ENCODE assay signal across 10 cellular contexts in genomic region chr3:16496408-16497222, GRCh38. TPM values are rescaled to one million over a fixed set of nuclear protein-coding genes. Genes with fewer than 3 reads are reported as not detected.
DNase-seq lines count a peak whose midpoint lies in the region; ATAC-seq lines count a peak whose summit lies in the region.
"Had no signal": no experiment of that assay in that cellular context is flagged by ENCODE, and none has a peak within 500 bp of the region (broad histone marks: within the 10 kb centered on the region; RNA-seq: fewer than 3 reads in every experiment).

No MANE protein-coding gene starts in this region.

- H3K36me3 ChIP-seq in CD8-positive, alpha-beta memory T cell (ENCODE audit: insufficient read depth, low read length), result peaks cover 16% of the 10 kb centered on the region
- no peaks in the 10 kb centered on the region for H3K36me3 ChIP-seq in SJCRH30
- H3K36me3 ChIP-seq: sigmoid colon had no signal

- peaks cover 47% of the 10 kb centered on the region for H3K4me1 ChIP-seq in CD8-positive, alpha-beta memory T cell (ENCODE audit: insufficient read depth, low read length)
- no peaks in the 10 kb centered on the region for H3K4me1 ChIP-seq in SJCRH30

- POLR2A ChIA-PET in CD8-positive, alpha-beta memory T cell (lab: Charles Lee), result interaction anchor here (0.6 to 2.3 kb wide), 6 partner anchors 8 to 193 kb away, joined by 3 to 13 read pairs (median 4); no protein-coding TSS in a partner anchor

- H3K4me3 Mint-ChIP-seq in CD8-positive, alpha-beta memory T cell, result peak overlapping the region in 6 of 7 donors; percentile 6 to 68 (median 50)

- no peak for DNase-seq in CD8-positive, alpha-beta memory T cell
- DNase-seq in activated naive CD4-positive, alpha-beta T cell treated with anti-CD3 and anti-CD28 coated beads, Interleukin-2, amount 50 U/mL, for 72 hours (ENCODE audit: low spot score in 2 of 2), result no peak
- no peak for DNase-seq in COLO668 (lab: John Stamatoyannopoulos, UW; ENCODE audit: unreplicated experiment)
- no peak for DNase-seq in foreskin melanocyte
- DNase-seq in DMS53 treated with DMSO at 0.1 percent for 48 hours (lab: John Stamatoyannopoulos, UW; ENCODE audit: unreplicated experiment), result no peak
- DNase-seq in SJCRH30, result no peak
- DNase-seq: sigmoid colon, SW 1271 had no signal

- no peaks in the 10 kb centered on the region for H3K27me3 Mint-ChIP-seq in CD8-positive, alpha-beta memory T cell

- CTCF ChIA-PET in CD8-positive, alpha-beta memory T cell (lab: Charles Lee), result interaction anchor here (0.7 to 2.7 kb wide), 3 partner anchors 13 to 51 kb away, joined by 3 to 15 read pairs (median 4); no protein-coding TSS in a partner anchor

- peak overlapping the region; percentile 17 to 96 (median 62) for H3K27ac Mint-ChIP-seq in CD8-positive, alpha-beta memory T cell
- peak overlapping the region; percentile 62 to 77 for H3K27ac Mint-ChIP-seq in activated naive CD4-positive, alpha-beta T cell treated with anti-CD3 and anti-CD28 coated beads, Interleukin-2, amount 50 U/mL, for 72 hours

- no peak overlapping the region for H3K27ac ChIP-seq in CD8-positive, alpha-beta memory T cell (ENCODE audit: low read depth, low read length)
- no peak overlapping the region for H3K27ac ChIP-seq in SJCRH30

- peak; percentile 63 for ATAC-seq in GM19035 (IDR thresholded peaks at IDR 0.05; ENCODE audit: unreplicated experiment)
- ATAC-seq in HG03095 (IDR thresholded peaks at IDR 0.05; ENCODE audit: unreplicated experiment), result peak; percentile 51
- ATAC-seq in activated naive CD4-positive, alpha-beta T cell treated with anti-CD3 and anti-CD28 coated beads, Interleukin-2, amount 50 U/mL, for 72 hours, result peak; percentile 86 to 90

- H3K27me3 ChIP-seq in CD8-positive, alpha-beta memory T cell (ENCODE audit: insufficient read depth, low read length, poor library complexity, severe bottlenecking), result no peaks in the 10 kb centered on the region
- H3K27me3 ChIP-seq in SJCRH30, result no peaks in the 10 kb centered on the region
- H3K27me3 ChIP-seq: sigmoid colon had no signal

- peaks cover 5 to 39% (median 21%) of the 10 kb centered on the region in 3 donors for H3K36me3 Mint-ChIP-seq in CD8-positive, alpha-beta memory T cell
- peaks cover 31 to 60% of the 10 kb centered on the region in 2 donors for H3K36me3 Mint-ChIP-seq in activated naive CD4-positive, alpha-beta T cell treated with anti-CD3 and anti-CD28 coated beads, Interleukin-2, amount 50 U/mL, for 72 hours

- no peak overlapping the region for H3K4me3 ChIP-seq in CD8-positive, alpha-beta memory T cell (ENCODE audit: low read length)
- no peak overlapping the region for H3K4me3 ChIP-seq in SJCRH30
- H3K4me3 ChIP-seq: sigmoid colon had no signal

- H3K9me3 ChIP-seq in CD8-positive, alpha-beta memory T cell (ENCODE audit: low read length), result no peaks in the 10 kb centered on the region
- no peaks in the 10 kb centered on the region; the same call in 1 of the 2 replicates for H3K9me3 ChIP-seq in SJCRH30 (replicated peaks)
- H3K9me3 ChIP-seq: sigmoid colon had no signal

- peaks cover 0 to 2% (median 0%) of the 10 kb centered on the region in 5 donors for H3K9me3 Mint-ChIP-seq in CD8-positive, alpha-beta memory T cell
- H3K9me3 Mint-ChIP-seq in activated naive CD4-positive, alpha-beta T cell treated with anti-CD3 and anti-CD28 coated beads, Interleukin-2, amount 50 U/mL, for 72 hours, result peaks cover 0 to 3% of the 10 kb centered on the region in 2 donors

- H3K4me1 Mint-ChIP-seq in CD8-positive, alpha-beta memory T cell, result peaks cover 62 to 83% (median 77%) of the 10 kb centered on the region in 3 donors

RNA-seq across cellular contexts. Expression of gene RFTN1, which starts 16.9 kb away (rescaled TPM):
- 100 to 1,000 TPM; 125 to 126 TPM for total RNA-seq in CD8-positive, alpha-beta memory T cell
- polyA plus RNA-seq in CD8-positive, alpha-beta memory T cell, result 87.4 TPM
- total RNA-seq in activated naive CD4-positive, alpha-beta T cell treated with anti-CD3 and anti-CD28 coated beads, Interleukin-2, amount 50 U/mL, for 72 hours, result 100 to 1,000 TPM in 1 of 2 donors, 10 to 100 TPM in 1; 94.3 to 111 TPM
- total RNA-seq in SJCRH30 (2014; rRNA removed; shearing (Covaris generic)), result 17.0 and 20.1 TPM in 2 replicates
